1 cellular context compared by ENCODE assay signal in genomic region chr11:108562746-108563581, GRCh38.
TF ChIP-seq lines count a peak whose summit lies in the region.

No MANE protein-coding gene starts in this region.

TF ChIP-seq in WTC11, 78 proteins besides CTCF, POLR2A, EP300 and RAD21 (continued from another document):
- TF ChIP-seq ZBTB43 (CRISPR knock-in tag; IDR thresholded peaks at IDR 0.05) (no peak), NR1H2 (CRISPR knock-in tag; IDR thresholded peaks at IDR 0.05) (no peak), MLX (CRISPR knock-in tag; IDR thresholded peaks at IDR 0.05) (no peak), SP1 (CRISPR knock-in tag; conservative IDR thresholded peaks at IDR 0.05) (no peak), CREB1 (CRISPR knock-in tag; IDR thresholded peaks at IDR 0.05) (no peak), IRF1 (CRISPR knock-in tag; IDR thresholded peaks at IDR 0.05) (no peak), ERG (CRISPR knock-in tag; IDR thresholded peaks at IDR 0.05) (no peak)
